Comparison of ENCODE assay signal across 15 cellular contexts in genomic region chr3:59339818-59340217, GRCh38.
"Had no signal": no experiment of that assay in that cellular context is flagged by ENCODE, and none has a peak within 500 bp of the region (broad histone marks: within the 10 kb centered on the region; RNA-seq: fewer than 3 reads in every experiment).

No MANE protein-coding gene starts in this region.

- H3K9me3 Mint-ChIP-seq: endodermal cell, mesothelial cell of epicardium had no signal

- H3K4me3 ChIP-seq: dorsolateral prefrontal cortex, heart right ventricle, lower lobe of right lung, ovary, right lobe of liver, smooth muscle cell, thoracic aorta had no signal

- H3K27me3 ChIP-seq: heart right ventricle, ovary, right lobe of liver had no signal

- H3K4me3 Mint-ChIP-seq: endodermal cell, mesothelial cell of epicardium had no signal

- H3K27ac Mint-ChIP-seq: endodermal cell, mesothelial cell of epicardium had no signal

- H3K36me3 Mint-ChIP-seq: mesothelial cell of epicardium had no signal

- H3K36me3 ChIP-seq: heart right ventricle, lower lobe of right lung, ovary, right lobe of liver, thoracic aorta had no signal

- H3K9me3 ChIP-seq: heart right ventricle, lower lobe of right lung, ovary, right lobe of liver, thoracic aorta had no signal

- ATAC-seq: activated CD4-positive, CD25-positive, alpha-beta regulatory T cell treated with anti-CD3 and anti-CD28 coated beads, Interleukin-2, amount 50 U/mL, for 24 hours; heart right ventricle; left colon; lower lobe of right lung had no signal

- DNase-seq: activated CD4-positive, alpha-beta T cell treated with anti-CD3 and anti-CD28 coated beads, Interleukin-2, amount 50 U/mL, for 48 hours; activated naive CD4-positive, alpha-beta T cell treated with anti-CD3 and anti-CD28 coated beads, Interleukin-2, amount 50 U/mL, for 16 hours; activated T-cell treated with anti-CD3 and anti-CD28 coated beads, Interleukin-2, amount 50 U/mL, for 1 hour; dorsolateral prefrontal cortex; endodermal cell; heart right ventricle; left colon; lower lobe of right lung; ovary; right lobe of liver had no signal

- FAIRE-seq: frontal cortex had no signal

- H3K27ac ChIP-seq: dorsolateral prefrontal cortex, heart right ventricle, lower lobe of right lung, ovary, right lobe of liver, thoracic aorta had no signal

- H3K4me1 Mint-ChIP-seq: mesothelial cell of epicardium had no signal

- H3K4me2 ChIP-seq: smooth muscle cell had no signal
